31 cellular contexts compared by ENCODE assay signal in the genomic region with DNA sequence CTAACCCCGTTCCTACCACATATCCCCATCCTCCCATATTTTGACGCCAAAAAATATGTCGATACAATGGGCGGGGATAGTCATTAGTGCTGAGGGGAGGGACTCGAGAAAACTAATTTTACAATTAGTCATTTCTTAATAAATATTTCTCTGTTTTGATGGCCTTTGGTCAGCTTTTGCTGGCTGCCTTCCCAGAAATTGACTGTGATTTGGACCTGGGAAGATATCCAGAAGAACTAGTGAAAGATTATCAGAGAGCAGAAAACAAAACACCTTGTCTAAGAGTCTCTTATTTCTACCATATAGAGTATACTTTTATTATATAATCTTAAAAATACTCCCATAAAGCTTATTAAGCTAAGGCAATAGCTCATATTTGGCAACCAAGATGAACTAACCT.
"Had no signal": no experiment of that assay in that cellular context is flagged by ENCODE, and none has a peak within 500 bp of the region (broad histone marks: within the 10 kb centered on the region; RNA-seq: fewer than 3 reads in every experiment).

No MANE protein-coding gene starts in this region.

- ATAC-seq: activated T-helper 17 cell treated with anti-CD3 and anti-CD28 coated beads, Interleukin-2, amount 50 U/mL, for 72 hours; esophagus mucosa; foreskin keratinocyte; gastrocnemius medialis; heart left ventricle had no signal

- H3K27me3 ChIP-seq: breast epithelium, cardiac muscle cell, colonic mucosa, foreskin keratinocyte, gastrocnemius medialis, heart left ventricle had no signal

- H3K36me3 ChIP-seq: breast epithelium, cardiac muscle cell, colonic mucosa, gastrocnemius medialis, heart left ventricle had no signal

- H3K27ac ChIP-seq: breast epithelium, cardiac muscle cell, colonic mucosa, foreskin keratinocyte, gastrocnemius medialis, heart left ventricle had no signal

- FAIRE-seq: endometrium had no signal

- H3K27ac Mint-ChIP-seq: activated CD4-positive, alpha-beta memory T cell treated with anti-CD3 and anti-CD28 coated beads, Interleukin-2, amount 10 ng/mL, durations not matched to agents 7 days and 5 days; activated CD4-positive, alpha-beta T cell treated with anti-CD3 and anti-CD28 coated beads, Interleukin-2, amount 10 ng/mL, durations not matched to agents 7 days and 5 days; activated naive CD8-positive, alpha-beta T cell; activated T-cell treated with anti-CD3 and anti-CD28 coated beads, Interleukin-2, amount 50 U/mL, for 24 hours; activated T-helper 17 cell treated with anti-CD3 and anti-CD28 coated beads, Interleukin-2, amount 50 U/mL, for 72 hours; brain had no signal

- DNase-seq: activated CD4-positive, alpha-beta memory T cell treated with anti-CD3 and anti-CD28 coated beads, Interleukin-2, amount 10 ng/mL, durations not matched to agents 7 days and 5 days; activated CD4-positive, alpha-beta T cell treated with anti-CD3 and anti-CD28 coated beads for 1 hour; activated CD4-positive, alpha-beta T cell treated with anti-CD3 and anti-CD28 coated beads for 4 hours; activated CD4-positive, alpha-beta T cell treated with anti-CD3 and anti-CD28 coated beads, Interleukin-2, amount 10 ng/mL, durations not matched to agents 7 days and 5 days; activated CD4-positive, alpha-beta T cell treated with anti-CD3 and anti-CD28 coated beads, Interleukin-2, amount 50 U/mL, for 4 hours; activated CD4-positive, CD25-positive, alpha-beta regulatory T cell; activated CD8-positive, alpha-beta memory T cell treated with anti-CD3 and anti-CD28 coated beads, Interleukin-2, amount 50 U/mL, for 48 hours; activated effector memory CD4-positive, alpha-beta T cell treated with Interleukin-2 at 50 U/mL for 16 hours; activated gamma-delta T cell treated with Interleukin-2 at 50 U/mL for 16 hours; activated naive CD4-positive, alpha-beta T cell treated with anti-CD3 and anti-CD28 coated beads, Interleukin-2, amount 50 U/mL, for 16 hours; activated naive CD4-positive, alpha-beta T cell treated with Interleukin-2 at 50 U/mL for 16 hours; activated T-cell treated with anti-CD3 and anti-CD28 coated beads for 4 hours; activated T-cell treated with anti-CD3 and anti-CD28 coated beads, Interleukin-2, amount 50 U/mL, for 24 hours; amygdala; aorta; central memory CD4-positive, alpha-beta T cell; cerebellar nuclear complex; colonic mucosa; effector CD8-positive, alpha-beta T cell; foreskin keratinocyte; gastrocnemius medialis; glutamatergic neuron; heart left ventricle; T-helper 2 cell had no signal

- H3K4me1 ChIP-seq: breast epithelium, colonic mucosa, gastrocnemius medialis, heart left ventricle had no signal

- H3K4me1 Mint-ChIP-seq: activated CD4-positive, alpha-beta T cell treated with anti-CD3 and anti-CD28 coated beads, Interleukin-2, amount 10 ng/mL, durations not matched to agents 7 days and 5 days; brain had no signal

- H3K4me3 Mint-ChIP-seq: activated CD4-positive, alpha-beta memory T cell treated with anti-CD3 and anti-CD28 coated beads, Interleukin-2, amount 10 ng/mL, durations not matched to agents 7 days and 5 days; activated CD4-positive, alpha-beta T cell treated with anti-CD3 and anti-CD28 coated beads, Interleukin-2, amount 10 ng/mL, durations not matched to agents 7 days and 5 days; activated naive CD8-positive, alpha-beta T cell; activated T-cell treated with anti-CD3 and anti-CD28 coated beads, Interleukin-2, amount 50 U/mL, for 24 hours; activated T-helper 17 cell treated with anti-CD3 and anti-CD28 coated beads, Interleukin-2, amount 50 U/mL, for 72 hours; brain had no signal

- H3K9me3 Mint-ChIP-seq: activated CD4-positive, alpha-beta memory T cell treated with anti-CD3 and anti-CD28 coated beads, Interleukin-2, amount 10 ng/mL, durations not matched to agents 7 days and 5 days; activated CD4-positive, alpha-beta T cell treated with anti-CD3 and anti-CD28 coated beads, Interleukin-2, amount 10 ng/mL, durations not matched to agents 7 days and 5 days; activated T-cell treated with anti-CD3 and anti-CD28 coated beads, Interleukin-2, amount 50 U/mL, for 24 hours; activated T-helper 17 cell treated with anti-CD3 and anti-CD28 coated beads, Interleukin-2, amount 50 U/mL, for 72 hours; brain had no signal

- H3K27me3 Mint-ChIP-seq: activated T-cell treated with anti-CD3 and anti-CD28 coated beads, Interleukin-2, amount 50 U/mL, for 24 hours; brain had no signal

- H3K4me3 ChIP-seq: breast epithelium, cardiac muscle cell, colonic mucosa, gastrocnemius medialis, heart left ventricle had no signal

- H3K36me3 Mint-ChIP-seq: activated naive CD8-positive, alpha-beta T cell; brain had no signal

- H3K9me3 ChIP-seq: breast epithelium, colonic mucosa, gastrocnemius medialis, heart left ventricle had no signal
